Comparison of ENCODE assay signal across 8 cellular contexts in the genomic region with DNA sequence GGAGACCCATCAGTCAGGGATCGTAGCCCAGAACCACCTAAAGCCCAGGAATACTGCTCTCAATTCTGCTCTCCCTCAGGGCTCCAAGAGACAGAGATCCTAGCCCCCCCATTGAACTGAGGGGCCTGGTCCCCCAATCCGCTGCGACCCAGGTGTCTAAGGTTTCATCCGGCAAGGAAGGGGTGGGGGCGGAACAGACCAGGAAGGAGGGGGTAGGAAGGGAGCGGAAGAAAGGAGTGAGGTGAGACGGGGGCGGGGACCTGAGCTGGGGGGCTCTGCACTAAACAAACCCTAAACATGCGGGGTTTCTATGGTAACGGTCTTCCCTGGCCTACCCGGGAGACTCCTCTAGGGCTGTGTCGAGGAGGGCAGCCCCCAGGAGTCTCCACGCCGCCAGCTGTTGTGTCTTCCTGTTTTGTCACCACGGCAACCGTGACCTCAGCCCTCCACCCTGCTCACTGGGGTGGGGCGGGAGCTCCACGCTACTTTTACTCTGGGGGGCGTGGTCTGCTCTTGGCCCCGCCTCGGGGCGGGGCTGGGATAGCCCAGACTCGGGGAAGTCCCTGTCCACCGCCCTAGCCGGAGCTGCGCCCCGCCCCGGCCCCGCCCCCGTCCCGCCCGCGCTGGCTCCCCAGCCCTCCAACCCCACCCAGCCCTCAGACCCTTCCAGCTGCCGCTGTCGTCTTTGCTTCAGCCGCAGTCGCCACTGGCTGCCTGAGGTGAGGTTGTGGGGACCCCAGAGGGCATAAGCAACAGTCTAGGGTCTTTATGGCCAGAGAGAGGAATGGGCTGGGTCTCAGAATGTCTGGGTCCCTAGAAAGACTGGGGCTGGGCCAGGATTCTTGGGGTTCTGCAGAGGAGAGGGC. TPM values are rescaled to one million over a fixed set of nuclear protein-coding genes. Genes with fewer than 3 reads are reported as not detected.
A peak's percentile ranks its signal among the peaks of the same experiment; 100 is the strongest.
DNase-seq lines count a peak whose midpoint lies in the region; ATAC-seq and TF ChIP-seq lines count a peak whose summit lies in the region.

A gene with protein sequence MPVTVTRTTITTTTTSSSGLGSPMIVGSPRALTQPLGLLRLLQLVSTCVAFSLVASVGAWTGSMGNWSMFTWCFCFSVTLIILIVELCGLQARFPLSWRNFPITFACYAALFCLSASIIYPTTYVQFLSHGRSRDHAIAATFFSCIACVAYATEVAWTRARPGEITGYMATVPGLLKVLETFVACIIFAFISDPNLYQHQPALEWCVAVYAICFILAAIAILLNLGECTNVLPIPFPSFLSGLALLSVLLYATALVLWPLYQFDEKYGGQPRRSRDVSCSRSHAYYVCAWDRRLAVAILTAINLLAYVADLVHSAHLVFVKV (plus strand): TSS at position 659 of the 866 bp plus-strand sequence. CDS start 5,647 bp downstream, outside the sequence.

- H3K14ac ChIP-seq in IMR-90 (replicated peaks; ENCODE audit: low read depth, low read length): peak within 1 kb of the TSS; percentile 99

- H2BK15ac ChIP-seq in IMR-90 (ENCODE audit: low read depth, low read length): peak within 1 kb of the TSS; percentile 52; the same call in 1 of the 3 replicates

- ATAC-seq in GM21529 (IDR thresholded peaks at IDR 0.05; ENCODE audit: unreplicated experiment) (peak; percentile 75), IMR-90 (ENCODE audit: low read depth) (peak; percentile 81), thoracic aorta (ENCODE audit: insufficient number of reproducible peaks, low FRiP score, low read depth) (peak; percentile 92)

- peak within 1 kb of the TSS; percentile 91 for H3K23ac ChIP-seq in IMR-90 (ENCODE audit: low read depth, low read length)

- CTCF ChIA-PET in IMR-90 (lab: Yijun Ruan, JAX): interaction anchor here (0.6 to 1.1 kb wide), 2 partner anchors 14 to 59 kb away, joined by 4 read pairs; no protein-coding TSS in a partner anchor

- peak within 1 kb of the TSS; percentile 80 for H3K4me2 ChIP-seq in IMR-90 (ENCODE audit: low read depth, low read length)

- in situ Hi-C loops in IMR-90 (cut with MboI; ENCODE audit: low sequenced_read_pairs): no loop called here

- H3K4me3 ChIP-seq in IMR-90 (ENCODE audit: insufficient read depth, low read depth, low read length) (peak within 1 kb of the TSS; percentile 95), cardiac muscle cell (peak within 1 kb of the TSS; percentile 70), ovary (peak within 1 kb of the TSS; percentile 73), thoracic aorta (peak within 1 kb of the TSS; percentile 88)

- H2AK9ac ChIP-seq in IMR-90 (replicated peaks; ENCODE audit: low read depth, low read length, poor library complexity): peak within 1 kb of the TSS; percentile 100

- intact Hi-C loops in IMR-90 (cut with micrococcal nuclease): loop anchor here (1.0 to 10.0 kb wide), 2 partner anchors 25 to 237 kb away; a partner anchor contains a TSS
- intact Hi-C loops in T-helper 1 cell treated with Interleukin-12 subunit alpha and Interleukin-12 subunit beta and Interleukin-4 antibody, amounts not matched to agents 30 ng/mL and 1 ng/mL, for 36 hours (cut with micrococcal nuclease): loop anchor here (1.0 to 10.0 kb wide), 17 partner anchors 15 to 1737 kb away; a partner anchor contains a TSS
- intact Hi-C loops in ovary (cut with DNase I): no loop called here

- POLR2A ChIA-PET in IMR-90 (lab: Charles Lee; ENCODE audit: unreplicated experiment): interaction anchor here (1.2 kb wide), 1 partner anchor 270 kb away, joined by 3 read pairs; no protein-coding TSS in a partner anchor

- H3K4me1 ChIP-seq in IMR-90 (ENCODE audit: control insufficient read depth, insufficient read depth, low read length) (peaks cover 7% of the 10 kb centered on the region), cardiac muscle cell (ENCODE audit: low read depth) (no peaks in the 10 kb centered on the region), ovary (ENCODE audit: insufficient read depth) (peaks cover 6% of the 10 kb centered on the region), thoracic aorta (ENCODE audit: control insufficient read depth in 1 of 2, low read depth in 2 of 2) (peaks cover 26 to 37% of the 10 kb centered on the region in 2 donors)

- DNase-seq in DMS153 (lab: John Stamatoyannopoulos, UW) (peak; percentile 90), IMR-90 (peak; percentile 97), cardiac muscle cell (ENCODE audit: low read depth in 1 of 2, low spot score in 1 of 2) (peak; percentile 99), ovary (peak; percentile 99 to 100 (median 100)), thoracic aorta (ENCODE audit: low spot score) (peak; percentile 99)

- peak within 1 kb of the TSS; percentile 89 for H2BK5ac ChIP-seq in IMR-90 (ENCODE audit: low read depth, low read length, poor library complexity, severe bottlenecking)

- peak within 1 kb of the TSS; percentile 98 for H2AK5ac ChIP-seq in IMR-90 (ENCODE audit: low read depth, low read length)

- no peak for TF ChIP-seq CTCF in IMR-90 (conservative IDR thresholded peaks at IDR 0.05; ENCODE audit: low read depth, low read length)
- TF ChIP-seq CTCF in cardiac muscle cell (IDR thresholded peaks at IDR 0.05; ENCODE audit: low read depth, low read length): no peak
- TF ChIP-seq CTCF in ovary (IDR thresholded peaks at IDR 0.05): no peak
- no peak for TF ChIP-seq CTCF in thoracic aorta (IDR thresholded peaks at IDR 0.05)

- dilution Hi-C loops in IMR-90 (cut with HindIII; ENCODE audit: low sequenced_read_pairs, unreplicated experiment): no loop called here

- peaks cover 20% of the 10 kb centered on the region for H4K20me1 ChIP-seq in IMR-90 (ENCODE audit: insufficient read depth, low read length)

- TF ChIP-seq RAD21 in IMR-90 (IDR thresholded peaks at IDR 0.05; ENCODE audit: low read length): no peak

- H3K9me3 ChIP-seq in IMR-90 (ENCODE audit: control insufficient read depth, insufficient read depth, low read length) (no peaks in the 10 kb centered on the region), cardiac muscle cell (ENCODE audit: low read depth) (no peaks in the 10 kb centered on the region), ovary (no peaks in the 10 kb centered on the region), thoracic aorta (no peaks in the 10 kb centered on the region)

- H3K18ac ChIP-seq in IMR-90 (ENCODE audit: low read depth, low read length): peak within 1 kb of the TSS; percentile 78

- H4K8ac ChIP-seq in IMR-90 (ENCODE audit: low read depth in 2 of 2, low read length in 2 of 2): peak within 1 kb of the TSS; percentile 81 to 85

- peak within 1 kb of the TSS; percentile 97 for H4K91ac ChIP-seq in IMR-90 (ENCODE audit: insufficient read depth, low read depth, low read length)

- TF ChIP-seq POLR2A in IMR-90 (IDR thresholded peaks at IDR 0.05; ENCODE audit: low read depth, low read length) (peak; percentile 97), ovary (IDR thresholded peaks at IDR 0.05) (peak; percentile 87)

- peak within 1 kb of the TSS; percentile 82 for H3K4ac ChIP-seq in IMR-90 (ENCODE audit: low read depth, low read length)

- H3K9ac ChIP-seq in IMR-90 (ENCODE audit: low read depth, low read length): peak within 1 kb of the TSS; percentile 96

- peak; percentile 84 for TF ChIP-seq EP300 in ovary (IDR thresholded peaks at IDR 0.05)

- H3K36me3 ChIP-seq in IMR-90 (ENCODE audit: control insufficient read depth, insufficient read depth, low read length) (peaks cover 11% of the 10 kb centered on the region), cardiac muscle cell (no peaks in the 10 kb centered on the region), ovary (no peaks in the 10 kb centered on the region), thoracic aorta (peaks cover 10% of the 10 kb centered on the region)

- H3K27ac ChIP-seq in IMR-90 (ENCODE audit: insufficient read depth, low read length) (peak within 1 kb of the TSS; percentile 97), adipose tissue (ENCODE audit: low read depth, low read length) (peak within 1 kb of the TSS; percentile 94), cardiac muscle cell (peak within 1 kb of the TSS; percentile 100), ovary (peak within 1 kb of the TSS; percentile 77 to 92), thoracic aorta (peak within 1 kb of the TSS; percentile 95 to 97)

- peak within 1 kb of the TSS; percentile 59 for H2BK120ac ChIP-seq in IMR-90 (ENCODE audit: low read depth, low read length)

- peaks cover 0 to 38% of the 10 kb centered on the region in 2 experiments; a peak in 2 of 4 replicates for H3K79me1 ChIP-seq in IMR-90 (ENCODE audit: low read depth in 1 of 2, low read length in 2 of 2)

- WGBS in IMR-90 (ENCODE audit: extremely low coverage in 2 of 2, insufficient read length in 1 of 2), 2 experiments: 0% methylated on average over 4 of the region's 37 CpGs; no CpG with 5 or more reads in 1 of the 2 experiments
- 2 to 6% (median 2%) methylated on average over 31 to 37 of the region's 37 CpGs for WGBS in adipose tissue, 3 donors
- 1 to 3% (median 2%) methylated on average over 26 to 37 of the region's 37 CpGs for WGBS in ovary, 3 donors

- no TSS peak for BruUV-seq in IMR-90 (replicated peaks; lab: Mats Ljungman, UMichigan)

- H3K56ac ChIP-seq in IMR-90 (ENCODE audit: extremely low read depth, insufficient read depth, low read length): peak within 1 kb of the TSS; percentile 94

- peak within 1 kb of the TSS; percentile 28; the same call in 1 of the 2 replicates for H2BK20ac ChIP-seq in IMR-90 (ENCODE audit: low read depth, low read length)

- peak within 1 kb of the TSS; percentile 91 for H2AFZ ChIP-seq in IMR-90 (replicated peaks; ENCODE audit: low read length, poor library complexity)

- peak within 1 kb of the TSS; percentile 43 for H4K5ac ChIP-seq in IMR-90 (ENCODE audit: low read depth, low read length)

- H3K9me1 ChIP-seq in IMR-90 (ENCODE audit: insufficient read depth, low read length): peaks cover 6% of the 10 kb centered on the region; the same call in 1 of the 2 replicates

- H3K27me3 ChIP-seq in IMR-90 (ENCODE audit: control insufficient read depth, insufficient read depth, low read length) (no peaks in the 10 kb centered on the region), cardiac muscle cell (no peaks in the 10 kb centered on the region), ovary (no peaks in the 10 kb centered on the region), thoracic aorta (replicated peaks; ENCODE audit: insufficient read depth) (no peaks in the 10 kb centered on the region)

TF ChIP-seq in IMR-90, 13 proteins besides CTCF, POLR2A, EP300 and RAD21 (continues in another document):
- TF ChIP-seq MAZ (IDR thresholded peaks at IDR 0.05; ENCODE audit: borderline replicate concordance, low read depth, low read length) (peak; percentile 97), CHD1 (IDR thresholded peaks at IDR 0.05; ENCODE audit: low read depth, low read length) (peak; percentile 71; the same call in 1 of the 2 replicates)

RNA-seq across cellular contexts. Expression of the gene that starts here (rescaled TPM):
- total RNA-seq in IMR-90 (2012; rRNA removed) (4.8 and 5.3 TPM in 2 replicates), cardiac muscle cell (115 and 150 TPM in 2 replicates), ovary (100 to 1,000 TPM in 5 of 7 donors, 10 to 100 TPM in 2; 27.5 to 216 (median 146) TPM), thoracic aorta (100 to 1,000 TPM; 151 to 300 TPM)
- polyA plus RNA-seq in IMR-90 (2012; rRNA removed) (96.1 and 112 TPM in 2 replicates), adipose tissue (100 to 1,000 TPM in 1 of 3 donors, 10 to 100 TPM in 2; 26.0 to 191 (median 94.4) TPM), cardiac muscle cell (166 and 183 TPM in 2 replicates), ovary (100 to 1,000 TPM in 1 of 2 donors, 10 to 100 TPM in 1; 86.3 to 134 TPM)
- polyA plus RNA-seq in IMR-90 (2012; cell fraction: cytosol; rRNA removed): 53.9 and 155 TPM in 2 replicates
- 67.8 and 150 TPM in 2 replicates for polyA plus RNA-seq in IMR-90 (2012; cell fraction: nucleus; rRNA removed; ENCODE audit: low replicate concordance)
- 100 and 101 TPM in 2 replicates for total RNA-seq in T-helper 1 cell treated with Interleukin-12 subunit alpha and Interleukin-12 subunit beta and Interleukin-4 antibody, amounts not matched to agents 30 ng/mL and 1 ng/mL, for 36 hours

Comparison
In these comparisons a context has a peak if more than half of its experiments do, and no peak if none do; other contexts are left out.
1. Peak in every context shown above with its lines: DNase-seq, ATAC-seq, H3K4me3 ChIP-seq and H3K27ac ChIP-seq.
2. intact Hi-C loops: an anchor here in IMR-90 (1.0 to 10.0 kb wide) and T-helper 1 cell treated with Interleukin-12 subunit alpha and Interleukin-12 subunit beta and Interleukin-4 antibody, amounts not matched to agents 30 ng/mL and 1 ng/mL, for 36 hours (1.0 to 10.0 kb wide); none called in ovary.